Comparison of ENCODE assay signal across 8 cellular contexts in genomic region chr7:107564553-107565298, GRCh38. TPM values are rescaled to one million over a fixed set of nuclear protein-coding genes. Genes with fewer than 3 reads are reported as not detected.
DNase-seq lines count a peak whose midpoint lies in the region; ATAC-seq, FAIRE-seq and TF ChIP-seq lines count a peak whose summit lies in the region.

No MANE protein-coding gene starts in this region.

- TF ChIP-seq CTCF in D721Med (IDR thresholded peaks at IDR 0.05; ENCODE audit: insufficient read depth, missing control alignments), result no peak
- TF ChIP-seq CTCF in coronary artery (IDR thresholded peaks at IDR 0.05), result no peak

- DNase-seq in D721Med (ENCODE audit: insufficient read length, low spot score), result no peak
- DNase-seq in MG63, result no peak
- DNase-seq in coronary artery (ENCODE audit: low spot score), result no peak
- peak; percentile 37 for DNase-seq in myocyte (ENCODE audit: low read depth)
- DNase-seq in activated CD4-positive, CD25-positive, alpha-beta regulatory T cell (lab: John Stamatoyannopoulos, UW), result no peak
- no peak for DNase-seq in left colon
- DNase-seq in activated CD4-positive, alpha-beta T cell treated with anti-CD3 and anti-CD28 coated beads, Interleukin-2, amount 50 U/mL, for 48 hours, result no peak

- intact Hi-C loops in left colon (cut with DNase I, micrococcal nuclease), result no loop called here

- FAIRE-seq in D721Med (lab: Jason Lieb, UNC), result peak; percentile 73

- H3K4me3 ChIP-seq in MG63 (peak overlapping the region; percentile 81), coronary artery (peak overlapping the region; percentile 98)

- peaks cover 7% of the 10 kb centered on the region; the same call in 1 of the 2 replicates for H3K9me3 ChIP-seq in MG63

- ATAC-seq in GM21529 (IDR thresholded peaks at IDR 0.05; ENCODE audit: unreplicated experiment) (no peak), left colon (no peak)

- H3K36me3 ChIP-seq in MG63, result 0 out of 2 replicates have a peak, but pooled peaks cover 3% of the 10 kb centered on the region

- peak overlapping the region; percentile 94 to 96 for H3K27ac ChIP-seq in coronary artery

- no peaks in the 10 kb centered on the region for H3K27me3 ChIP-seq in MG63

RNA-seq across cellular contexts. Expression of gene DUS4L, which starts 1.0 kb away (rescaled TPM):
- total RNA-seq in MG63 (2014; rRNA removed; shearing (Covaris generic); ENCODE audit: low replicate concordance), result 1.7 and 1.8 TPM in 2 replicates
- total RNA-seq in myocyte (14.1 and 14.2 TPM in 2 replicates), left colon (1 to 10 TPM; 5.6 to 6.7 TPM)
- polyA plus RNA-seq in myocyte (2012), result 6.6 TPM

RNA-seq across cellular contexts. Expression of gene COG5, which starts 1.0 kb away (rescaled TPM):
- total RNA-seq in MG63 (2014; rRNA removed; shearing (Covaris generic); ENCODE audit: low replicate concordance), result 37.5 and 98.0 TPM in 2 replicates
- 51.4 and 69.9 TPM in 2 replicates for total RNA-seq in myocyte
- polyA plus RNA-seq in myocyte (2012), result 27.9 TPM
- total RNA-seq in left colon, result 10 to 100 TPM; 39.7 to 45.8 TPM

RNA-seq across cellular contexts. Expression of gene BCAP29, which starts 15.3 kb away (rescaled TPM):
- 24.9 and 67.1 TPM in 2 replicates for total RNA-seq in MG63 (2014; rRNA removed; shearing (Covaris generic); ENCODE audit: low replicate concordance)
- total RNA-seq in myocyte (152 and 181 TPM in 2 replicates), left colon (10 to 100 TPM; 64.9 to 72.7 TPM)
- polyA plus RNA-seq in myocyte (2012), result 38.8 TPM
